In the genomic region with DNA sequence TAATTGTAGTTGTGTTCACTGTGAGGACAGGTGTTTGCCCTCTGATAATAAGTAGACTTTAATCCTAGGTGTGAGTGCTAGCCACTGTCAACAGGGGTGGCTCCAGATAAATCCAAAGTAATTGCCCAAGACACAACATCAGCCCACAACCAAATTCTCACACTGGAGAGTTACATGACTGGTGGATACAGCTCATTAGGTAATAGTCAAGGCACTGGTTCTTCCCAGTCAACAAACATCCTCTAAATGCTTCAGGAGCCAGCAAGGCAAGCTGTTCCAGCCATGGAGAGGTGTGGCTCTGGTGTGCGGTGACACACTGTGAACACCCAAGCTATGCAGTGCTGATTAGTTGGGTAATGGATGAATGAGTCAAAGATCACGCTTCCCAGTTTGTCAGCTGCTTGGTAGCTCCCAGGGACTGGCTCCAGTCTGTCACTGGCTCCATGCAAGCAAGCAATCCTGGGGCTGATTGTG, we compare ENCODE assay signal across 11 cellular contexts.
DNase-seq lines count a peak whose midpoint lies in the region; ATAC-seq, FAIRE-seq and TF ChIP-seq lines count a peak whose summit lies in the region.
"Had no signal": no experiment of that assay in that cellular context is flagged by ENCODE, and none has a peak within 500 bp of the region (broad histone marks: within the 10 kb centered on the region; RNA-seq: fewer than 3 reads in every experiment).

No MANE protein-coding gene starts in this region.

- H3K36me3 Mint-ChIP-seq in MCF 10A (ENCODE audit: insufficient read depth, unreplicated experiment): no peaks in the 10 kb centered on the region
- no peaks in the 10 kb centered on the region for H3K36me3 Mint-ChIP-seq in activated T-helper 17 cell treated with anti-CD3 and anti-CD28 coated beads, Interleukin-2, amount 50 U/mL, for 72 hours (ENCODE audit: low read depth)
- H3K36me3 Mint-ChIP-seq: brain had no signal

- peak overlapping the region; percentile 78 for H3K27ac Mint-ChIP-seq in MCF 10A (ENCODE audit: low read depth, unreplicated experiment)
- H3K27ac Mint-ChIP-seq in activated T-helper 17 cell treated with anti-CD3 and anti-CD28 coated beads, Interleukin-2, amount 50 U/mL, for 72 hours: no peak overlapping the region

- H3K27ac ChIP-seq in breast epithelium (no peak overlapping the region), kidney (ENCODE audit: low read depth in 2 of 2, low read length in 2 of 2) (no peak overlapping the region)
- H3K27ac ChIP-seq: C4-2B, SK-N-MC had no signal

- no peaks in the 10 kb centered on the region for H3K27me3 ChIP-seq in breast epithelium

- H3K9me3 ChIP-seq in breast epithelium: no peaks in the 10 kb centered on the region
- no peaks in the 10 kb centered on the region for H3K9me3 ChIP-seq in kidney (ENCODE audit: control insufficient read depth in 1 of 2, low read length in 2 of 2)

- no peaks in the 10 kb centered on the region for H3K36me3 ChIP-seq in breast epithelium
- H3K36me3 ChIP-seq in kidney (ENCODE audit: control insufficient read depth in 1 of 2, insufficient read depth in 2 of 2, low read length in 2 of 2): no peaks in the 10 kb centered on the region

- no peaks in the 10 kb centered on the region for H3K27me3 Mint-ChIP-seq in MCF 10A (ENCODE audit: insufficient read depth, unreplicated experiment)
- no peaks in the 10 kb centered on the region for H3K27me3 Mint-ChIP-seq in activated T-helper 17 cell treated with anti-CD3 and anti-CD28 coated beads, Interleukin-2, amount 50 U/mL, for 72 hours

- peaks cover 36% of the 10 kb centered on the region for H3K4me1 Mint-ChIP-seq in MCF 10A (ENCODE audit: insufficient read depth, unreplicated experiment)
- peaks cover 9% of the 10 kb centered on the region for H3K4me1 Mint-ChIP-seq in activated T-helper 17 cell treated with anti-CD3 and anti-CD28 coated beads, Interleukin-2, amount 50 U/mL, for 72 hours

- H3K9me3 Mint-ChIP-seq in MCF 10A (ENCODE audit: unreplicated experiment): no peaks in the 10 kb centered on the region
- no peaks in the 10 kb centered on the region for H3K9me3 Mint-ChIP-seq in activated T-helper 17 cell treated with anti-CD3 and anti-CD28 coated beads, Interleukin-2, amount 50 U/mL, for 72 hours

- peak; percentile 11 for ATAC-seq in activated T-helper 17 cell treated with anti-CD3 and anti-CD28 coated beads, Interleukin-2, amount 50 U/mL, for 72 hours (replicated peaks)
- no peak for ATAC-seq in GM18498 (IDR thresholded peaks at IDR 0.05; ENCODE audit: unreplicated experiment)
- no peak for ATAC-seq in GM19395 (IDR thresholded peaks at IDR 0.05; ENCODE audit: unreplicated experiment)

- BruUV-seq in MCF 10A (replicated peaks; lab: Mats Ljungman, UMichigan): no TSS peak

- TF ChIP-seq POLR2A in breast epithelium (IDR thresholded peaks at IDR 0.05): no peak

- H3K4me1 ChIP-seq in breast epithelium (no peaks in the 10 kb centered on the region), kidney (ENCODE audit: control insufficient read depth in 1 of 2, insufficient read depth in 1 of 2, low read depth in 1 of 2, low read length in 2 of 2) (peaks cover 9 to 16% of the 10 kb centered on the region in 2 donors)

- CTCF ChIA-PET in MCF 10A (lab: Yijun Ruan, JAX): interaction anchor here (0.5 to 1.6 kb wide), 4 partner anchors 9 to 115 kb away, joined by 3 to 5 read pairs (median 3); no protein-coding TSS in a partner anchor

- no peak for TF ChIP-seq CTCF in MCF 10A (IDR thresholded peaks at IDR 0.05; ENCODE audit: unreplicated experiment)
- TF ChIP-seq CTCF in breast epithelium (IDR thresholded peaks at IDR 0.05): no peak
- no peak for TF ChIP-seq CTCF in kidney (IDR thresholded peaks at IDR 0.05; ENCODE audit: borderline replicate concordance, extremely low read depth, insufficient read depth)

- H3K4me3 ChIP-seq in breast epithelium (no peak overlapping the region), kidney (ENCODE audit: low read length in 2 of 2) (no peak overlapping the region)
- H3K4me3 ChIP-seq: SK-N-MC had no signal

- intact Hi-C loops in MCF 10A (cut with micrococcal nuclease) (loop anchor here (2.0 to 5.0 kb wide), 4 partner anchors 63 to 113 kb away; a partner anchor contains a TSS), breast epithelium (cut with DNase I; ENCODE audit: low total_unique reads) (no loop called here), kidney (cut with DNase I) (no loop called here)

- H3K9ac ChIP-seq in kidney (ENCODE audit: low read length in 2 of 2): no peak overlapping the region

- H3K4me3 Mint-ChIP-seq in MCF 10A (ENCODE audit: unreplicated experiment): peak overlapping the region; percentile 13
- H3K4me3 Mint-ChIP-seq in activated T-helper 17 cell treated with anti-CD3 and anti-CD28 coated beads, Interleukin-2, amount 50 U/mL, for 72 hours: no peak overlapping the region
- H3K4me3 Mint-ChIP-seq: brain had no signal

- POLR2A ChIA-PET in MCF 10A (lab: Yijun Ruan, JAX): interaction anchor here (0.6 to 7.5 kb wide), 22 partner anchors 12 to 361 kb away, joined by 3 to 69 read pairs (median 4); a partner anchor contains a TSS

- DNase-seq in MCF 10A (ENCODE audit: unreplicated experiment) (peak; percentile 97), breast epithelium (ENCODE audit: low spot score in 2 of 2) (no peak), kidney (peak; percentile 87), T-helper 2 cell (no peak), T-helper 1 cell (no peak)

- no peak for FAIRE-seq in kidney (lab: Jason Lieb, UNC)

Comparison
In these comparisons a context has a peak if more than half of its experiments do, and no peak if none do; other contexts are left out.
1. DNase-seq: peak in MCF 10A (single experiment) and kidney (single experiment); none in breast epithelium (0 of 2), T-helper 2 cell (0 of 5) and T-helper 1 cell (0 of 5).